Comparison of ENCODE assay signal across 14 cellular contexts in the genomic region with DNA sequence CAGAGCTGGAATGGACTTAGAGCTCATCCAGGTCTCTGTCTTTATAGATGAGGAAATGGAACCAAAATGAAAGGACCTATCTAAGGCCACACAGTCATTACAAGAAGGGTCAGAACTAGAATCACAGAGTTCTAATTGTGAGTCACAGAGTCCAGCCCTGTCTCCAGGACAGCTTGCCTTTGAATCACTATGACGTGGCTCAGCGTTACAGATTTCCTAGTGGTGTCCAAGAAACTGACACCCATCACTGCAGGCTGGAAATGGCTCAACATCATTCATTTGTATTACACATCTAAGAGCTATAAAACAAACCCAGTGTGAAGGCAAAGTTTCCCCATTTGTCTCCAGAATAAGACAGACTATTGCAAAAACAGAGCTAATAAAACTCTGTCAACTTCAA.
DNase-seq lines count a peak whose midpoint lies in the region; ATAC-seq, FAIRE-seq and TF ChIP-seq lines count a peak whose summit lies in the region.
"Had no signal": no experiment of that assay in that cellular context is flagged by ENCODE, and none has a peak within 500 bp of the region (broad histone marks: within the 10 kb centered on the region; RNA-seq: fewer than 3 reads in every experiment).

No MANE protein-coding gene starts in this region.

- peak; percentile 92 for DNase-seq in astrocyte (ENCODE audit: low read depth)
- DNase-seq in keratinocyte (ENCODE audit: low read depth, low spot score), result peak; percentile 25
- DNase-seq in effector CD8-positive, alpha-beta T cell (lab: John Stamatoyannopoulos, UW), result no peak
- DNase-seq in NCI-H146 (lab: John Stamatoyannopoulos, UW), result no peak
- DNase-seq in NCI-H82 treated with DMSO at 0.1 percent for 48 hours (lab: John Stamatoyannopoulos, UW; ENCODE audit: unreplicated experiment), result no peak
- DNase-seq in mesothelial cell of epicardium (ENCODE audit: low spot score in 2 of 2, unreplicated experiment in 2 of 2), result no peak
- DNase-seq: amygdala; NCI-H1694 treated with DMSO at 0.1 percent for 48 hours; SJCRH30; stimulated activated CD4-positive, alpha-beta T cell treated with anti-CD3 and anti-CD28 coated beads, Interleukin-15, amount 100 ng/mL, for 24 hours; stomach had no signal

- H3K4me1 ChIP-seq in ACC112 (ENCODE audit: control insufficient read depth, insufficient read depth, low read length, unreplicated experiment), result peaks cover 64% of the 10 kb centered on the region
- H3K4me1 ChIP-seq in astrocyte (ENCODE audit: insufficient read depth, low read length), result peaks cover 25% of the 10 kb centered on the region
- H3K4me1 ChIP-seq in keratinocyte (ENCODE audit: control insufficient read depth, extremely low read depth, insufficient read depth, low read length), result peaks cover 4% of the 10 kb centered on the region
- H3K4me1 ChIP-seq: SJCRH30 had no signal

- H3K36me3 Mint-ChIP-seq in astrocyte (ENCODE audit: low read depth, unreplicated experiment), result no peaks in the 10 kb centered on the region
- no peaks in the 10 kb centered on the region for H3K36me3 Mint-ChIP-seq in mesothelial cell of epicardium

- H3K4me2 ChIP-seq in astrocyte (ENCODE audit: low read length), result peak overlapping the region; percentile 39
- H3K4me2 ChIP-seq in keratinocyte (ENCODE audit: control insufficient read depth, extremely low read depth, insufficient read depth, low read depth, low read length), result no peak overlapping the region

- dilution Hi-C loops in keratinocyte (cut with MboI; ENCODE audit: extremely low pct_ligation_motif_present, low sequenced_read_pairs), result no loop called here

- H3K36me3 ChIP-seq in ACC112 (ENCODE audit: insufficient read depth, low read length) (peaks cover 3% of the 10 kb centered on the region; the same call in 1 of the 2 replicates), astrocyte (ENCODE audit: insufficient read depth, low read length) (no peaks in the 10 kb centered on the region), keratinocyte (ENCODE audit: control insufficient read depth in 2 of 2, extremely low read depth in 1 of 2, insufficient read depth in 2 of 2, low read length in 2 of 2) (no peaks in the 10 kb centered on the region)
- H3K36me3 ChIP-seq: SJCRH30, stomach had no signal

- no peaks in the 10 kb centered on the region for H3K9me3 ChIP-seq in astrocyte (ENCODE audit: insufficient read depth, low read depth, low read length)
- no peaks in the 10 kb centered on the region for H3K9me3 ChIP-seq in keratinocyte (ENCODE audit: control insufficient read depth, low read depth, low read length)
- H3K9me3 ChIP-seq: stomach had no signal

- peaks cover 17% of the 10 kb centered on the region for H3K4me1 Mint-ChIP-seq in astrocyte (ENCODE audit: low read depth, unreplicated experiment)
- peaks cover 7% of the 10 kb centered on the region for H3K4me1 Mint-ChIP-seq in mesothelial cell of epicardium

- H3K9me3 Mint-ChIP-seq in astrocyte (ENCODE audit: unreplicated experiment) (peaks cover 3% of the 10 kb centered on the region), mesothelial cell of epicardium (peaks cover 9% of the 10 kb centered on the region)

- peak overlapping the region; percentile 98 for H3K27ac ChIP-seq in ACC112 (ENCODE audit: low read depth, low read length)
- no peak overlapping the region for H3K27ac ChIP-seq in astrocyte (ENCODE audit: low read depth, low read length)
- no peak overlapping the region for H3K27ac ChIP-seq in keratinocyte (ENCODE audit: control insufficient read depth, insufficient read depth, low read length)
- H3K27ac ChIP-seq: SJCRH30 had no signal

- FAIRE-seq in astrocyte (lab: Jason Lieb, UNC) (peak; percentile 93), keratinocyte (lab: Jason Lieb, UNC) (peak; percentile 86)
- FAIRE-seq: frontal cortex had no signal

- H3K27me3 ChIP-seq in ACC112 (ENCODE audit: insufficient read depth, low read length), result no peaks in the 10 kb centered on the region
- H3K27me3 ChIP-seq in astrocyte (ENCODE audit: insufficient read depth, low read length), result peaks cover 27% of the 10 kb centered on the region
- peaks cover 27% of the 10 kb centered on the region for H3K27me3 ChIP-seq in keratinocyte (ENCODE audit: control insufficient read depth, extremely low read depth, insufficient read depth, low read length)
- H3K27me3 ChIP-seq: SJCRH30 had no signal

- no peak overlapping the region for H3K27ac Mint-ChIP-seq in astrocyte (ENCODE audit: unreplicated experiment)
- H3K27ac Mint-ChIP-seq in mesothelial cell of epicardium, result no peak overlapping the region

- TF ChIP-seq CTCF in astrocyte (IDR thresholded peaks at IDR 0.05; ENCODE audit: insufficient read depth, low read depth, low read length) (peak; percentile 23), keratinocyte (optimal IDR thresholded peaks at IDR 0.05 in 1 of 3, IDR thresholded peaks at IDR 0.05 in 1 of 3, conservative IDR thresholded peaks at IDR 0.05 in 1 of 3; ENCODE audit: extremely low read depth in 1 of 3, insufficient read depth in 2 of 3, low read length in 3 of 3) (peak in 1 of 3 experiments; percentile 16), mesothelial cell of epicardium (IDR thresholded peaks at IDR 0.05; ENCODE audit: unreplicated experiment) (no peak)

- no peak overlapping the region for H3K9ac ChIP-seq in astrocyte (ENCODE audit: low read length)
- H3K9ac ChIP-seq in keratinocyte (ENCODE audit: control insufficient read depth, extremely low read depth, insufficient read depth, low read length), result no peak overlapping the region

- H3K4me3 ChIP-seq in ACC112 (ENCODE audit: low read depth, low read length) (peak overlapping the region; percentile 19), astrocyte (ENCODE audit: insufficient read depth, low read depth, low read length) (no peak overlapping the region), keratinocyte (ENCODE audit: control insufficient read depth in 2 of 3, extremely low read depth in 1 of 3, insufficient read depth in 2 of 3, low read depth in 1 of 3, low read length in 3 of 3) (no peak overlapping the region)
- H3K4me3 ChIP-seq: SJCRH30, stomach had no signal

- H3K4me3 Mint-ChIP-seq in astrocyte (ENCODE audit: unreplicated experiment), result no peak overlapping the region
- no peak overlapping the region for H3K4me3 Mint-ChIP-seq in mesothelial cell of epicardium

- H3K27me3 Mint-ChIP-seq in astrocyte (ENCODE audit: low read depth, unreplicated experiment) (peaks cover 18% of the 10 kb centered on the region), mesothelial cell of epicardium (ENCODE audit: low read depth) (peaks cover 83% of the 10 kb centered on the region)

- peaks cover 20% of the 10 kb centered on the region for H3K79me2 ChIP-seq in ACC112 (ENCODE audit: control insufficient read depth, insufficient read depth, low read length, unreplicated experiment)
- H3K79me2 ChIP-seq in astrocyte (ENCODE audit: insufficient read depth, low read length), result no peaks in the 10 kb centered on the region
- no peaks in the 10 kb centered on the region for H3K79me2 ChIP-seq in keratinocyte (ENCODE audit: control insufficient read depth, insufficient read depth, low read length)

- H3K9me1 ChIP-seq in keratinocyte (ENCODE audit: control insufficient read depth, extremely low read depth, insufficient read depth, low read length), result no peaks in the 10 kb centered on the region

- no peak overlapping the region for H2AFZ ChIP-seq in ACC112 (ENCODE audit: low read length, unreplicated experiment)
- H2AFZ ChIP-seq in astrocyte (ENCODE audit: low read depth, low read length), result no peak overlapping the region
- H2AFZ ChIP-seq in keratinocyte (ENCODE audit: control insufficient read depth, low read length), result no peak overlapping the region

- H4K20me1 ChIP-seq in astrocyte (ENCODE audit: insufficient read depth, low read length) (no peaks in the 10 kb centered on the region), keratinocyte (ENCODE audit: control insufficient read depth, extremely low read depth, insufficient read depth, low read length) (no peaks in the 10 kb centered on the region)

- ATAC-seq in HG02852 (IDR thresholded peaks at IDR 0.05; ENCODE audit: unreplicated experiment), result peak; percentile 50

Comparison
In these comparisons a context has a peak if more than half of its experiments do, and no peak if none do; other contexts are left out.
1. DNase-seq: peak in astrocyte (single experiment) and keratinocyte (single experiment); none in effector CD8-positive, alpha-beta T cell (single experiment), NCI-H146 (single experiment), NCI-H82 treated with DMSO at 0.1 percent for 48 hours (single experiment) and mesothelial cell of epicardium (0 of 2).